8 cellular contexts compared by ENCODE assay signal in genomic region chr17:6443692-6444572, GRCh38. TPM values are rescaled to one million over a fixed set of nuclear protein-coding genes. Genes with fewer than 3 reads are reported as not detected.
DNase-seq lines count a peak whose midpoint lies in the region; TF ChIP-seq lines count a peak whose summit lies in the region.

PIMREG (plus strand) TSS chr17:6444455; CDS start chr17:6445111, 656 bp downstream.

- no peak for TF ChIP-seq POLR2A in transverse colon (IDR thresholded peaks at IDR 0.05)

- H2AFZ ChIP-seq in trophoblast cell (ENCODE audit: insufficient read depth, low read length, poor library complexity) = peak within 1 kb of the TSS; percentile 99

- in situ Hi-C loops in transverse colon (cut with MboI; ENCODE audit: low pct_ligation_motif_present in 1 of 4, low pct_unique_long_range_greater_than_20kb in 1 of 4, low sequenced_read_pairs in 3 of 4) = no loop called here

- H3K27ac ChIP-seq in cardiac muscle cell (peak within 1 kb of the TSS; percentile 16), trophoblast cell (ENCODE audit: low read depth, low read length) (peak within 1 kb of the TSS; percentile 77), transverse colon (peak within 1 kb of the TSS; percentile 69 to 78 (median 71))

- peak within 1 kb of the TSS; percentile 20 for H2BK12ac ChIP-seq in trophoblast cell (ENCODE audit: low read length)

- H3K79me2 ChIP-seq in trophoblast cell (ENCODE audit: control insufficient read depth, insufficient read depth, low read length, poor library complexity) = peaks cover 2% of the 10 kb centered on the region

- peak within 1 kb of the TSS; percentile 94 for H4K12ac ChIP-seq in trophoblast cell (ENCODE audit: low read depth, low read length)

- intact Hi-C loops in transverse colon (cut with DNase I; ENCODE audit: low total_unique reads) = no loop called here

- H3K14ac ChIP-seq in trophoblast cell (ENCODE audit: low read length) = peak within 1 kb of the TSS; percentile 90

- no peak for TF ChIP-seq EP300 in transverse colon (IDR thresholded peaks at IDR 0.05; ENCODE audit: low read depth)

- H4K8ac ChIP-seq in trophoblast cell (ENCODE audit: low read depth, low read length) = peak within 1 kb of the TSS; percentile 96

- peaks cover 5% of the 10 kb centered on the region for H3K79me1 ChIP-seq in trophoblast cell (ENCODE audit: low read length)

- H3K4me1 ChIP-seq in cardiac muscle cell (ENCODE audit: low read depth) (no peaks in the 10 kb centered on the region), trophoblast cell (ENCODE audit: control insufficient read depth in 1 of 2, insufficient read depth in 2 of 2, low read length in 2 of 2) (peaks cover 9% of the 10 kb centered on the region in 2 experiments), transverse colon (peaks cover 0 to 16% (median 14%) of the 10 kb centered on the region in 4 donors)

- H2BK120ac ChIP-seq in trophoblast cell (ENCODE audit: insufficient read depth, low read length, poor library complexity) = peak within 1 kb of the TSS; percentile 82

- peak within 1 kb of the TSS; percentile 86 for H3K18ac ChIP-seq in trophoblast cell (ENCODE audit: low read length)

- peak within 1 kb of the TSS; percentile 21 for H3K4ac ChIP-seq in trophoblast cell (ENCODE audit: low read depth, low read length)

- H3K27me3 ChIP-seq in cardiac muscle cell (no peaks in the 10 kb centered on the region), trophoblast cell (ENCODE audit: insufficient read depth, low read length) (no peaks in the 10 kb centered on the region), transverse colon (peaks cover 7% of the 10 kb centered on the region)

- peak within 1 kb of the TSS; percentile 42 for H3K9ac ChIP-seq in trophoblast cell (ENCODE audit: low read length)

- no peak for TF ChIP-seq CTCF in cardiac muscle cell (IDR thresholded peaks at IDR 0.05; ENCODE audit: low read depth, low read length)
- no peak for TF ChIP-seq CTCF in transverse colon (IDR thresholded peaks at IDR 0.05)

- no peaks in the 10 kb centered on the region for H3K36me3 ChIP-seq in cardiac muscle cell
- peaks cover 8 to 12% of the 10 kb centered on the region in 2 experiments for H3K36me3 ChIP-seq in trophoblast cell (ENCODE audit: control insufficient read depth in 1 of 2, insufficient read depth in 2 of 2, low read length in 2 of 2)
- no peaks in the 10 kb centered on the region for H3K36me3 ChIP-seq in transverse colon

- no peak within 1 kb of the TSS for H3K23ac ChIP-seq in trophoblast cell (ENCODE audit: low read length)

- no CpG with 5 or more reads among the region's 62 CpGs for WGBS in trophoblast cell (ENCODE audit: extremely low coverage, insufficient coverage, insufficient read length)
- 0 to 2% methylated on average over 1 to 56 of the region's 62 CpGs for WGBS in transverse colon (ENCODE audit: low coverage in 1 of 2), 2 donors

- peak within 1 kb of the TSS; percentile 81 for H4K91ac ChIP-seq in trophoblast cell (ENCODE audit: low read depth, low read length)

- DNase-seq in GM03348 (ENCODE audit: low spot score) = peak; percentile 100
- DNase-seq in HEK293T (ENCODE audit: extremely low spot score) = peak; percentile 94
- peak; percentile 88 for DNase-seq in NCI-H1048 (lab: John Stamatoyannopoulos, UW)
- DNase-seq in SW480 (ENCODE audit: low spot score) = peak; percentile 93
- DNase-seq in activated naive CD8-positive, alpha-beta T cell treated with anti-CD3 and anti-CD28 coated beads, Interleukin-2, amount 50 U/mL, for 16 hours (ENCODE audit: low read depth, low spot score) = peak; percentile 91
- DNase-seq in cardiac muscle cell (ENCODE audit: low read depth in 1 of 2, low spot score in 1 of 2) = peak; percentile 96 to 98
- DNase-seq in trophoblast cell = peak; percentile 50 to 61
- DNase-seq in transverse colon = peak; percentile 94

- CTCF ChIA-PET in HEK293T (lab: Yijun Ruan, JAX) = interaction anchor here (1.5 kb wide), 1 partner anchor 29 kb away, joined by 3 read pairs; no protein-coding TSS in a partner anchor

- no peak within 1 kb of the TSS for H2AK5ac ChIP-seq in trophoblast cell (ENCODE audit: low read length)

- H3K4me2 ChIP-seq in trophoblast cell (ENCODE audit: low read length) = peak within 1 kb of the TSS; percentile 95

- H3K9me3 ChIP-seq in cardiac muscle cell (ENCODE audit: low read depth) (no peaks in the 10 kb centered on the region), trophoblast cell (ENCODE audit: insufficient read depth, low read depth, low read length) (no peaks in the 10 kb centered on the region), transverse colon (no peaks in the 10 kb centered on the region)

- POLR2A ChIA-PET in HEK293T (lab: Yijun Ruan, JAX) = interaction anchor here (0.8 to 1.7 kb wide), 6 partner anchors 8 to 850 kb away, joined by 3 to 11 read pairs (median 3); no protein-coding TSS in a partner anchor

- peak within 1 kb of the TSS; percentile 38 for H3K4me3 ChIP-seq in cardiac muscle cell
- H3K4me3 ChIP-seq in trophoblast cell (ENCODE audit: low read depth, low read length) = peak within 1 kb of the TSS; percentile 76
- H3K4me3 ChIP-seq in transverse colon = peak within 1 kb of the TSS; percentile 36 to 70 (median 47)

- H2BK5ac ChIP-seq in trophoblast cell (ENCODE audit: low read depth, low read length, poor library complexity) = peak within 1 kb of the TSS; percentile 74

TF ChIP-seq in HEK293T, 16 proteins besides CTCF, POLR2A, EP300 and RAD21:
- no peak for TF ChIP-seq TARDBP (IDR thresholded peaks at IDR 0.05)
- TF ChIP-seq BHLHE40 (IDR thresholded peaks at IDR 0.05; ENCODE audit: borderline replicate concordance) = no peak
- no peak for TF ChIP-seq ELF4 (IDR thresholded peaks at IDR 0.05)
- TF ChIP-seq FOXM1 (IDR thresholded peaks at IDR 0.05; ENCODE audit: borderline replicate concordance) = peak; percentile 39; the same call in 1 of the 2 replicates
- TF ChIP-seq SP1 (IDR thresholded peaks at IDR 0.05) = no peak
- TF ChIP-seq HDGF (IDR thresholded peaks at IDR 0.05; ENCODE audit: borderline replicate concordance) = no peak
- no peak for TF ChIP-seq CTBP1 (IDR thresholded peaks at IDR 0.05; ENCODE audit: borderline replicate concordance)
- TF ChIP-seq NFRKB (IDR thresholded peaks at IDR 0.05) = no peak
- no peak for TF ChIP-seq FOXA1 (IDR thresholded peaks at IDR 0.05)
- TF ChIP-seq ARNT (IDR thresholded peaks at IDR 0.05) = no peak
- no peak for TF ChIP-seq LEF1 (IDR thresholded peaks at IDR 0.05; ENCODE audit: borderline replicate concordance)
- no peak for TF ChIP-seq FOXK2 (IDR thresholded peaks at IDR 0.05)
- no peak for TF ChIP-seq SUZ12 (IDR thresholded peaks at IDR 0.05)
- no peak for TF ChIP-seq PKNOX1 (IDR thresholded peaks at IDR 0.05)
- no peak for TF ChIP-seq ZNF384 (IDR thresholded peaks at IDR 0.05)
- peak; percentile 97 for TF ChIP-seq L3MBTL2 (conservative IDR thresholded peaks at IDR 0.05)

RNA-seq across cellular contexts. Expression of gene PIMREG, which starts in this region (rescaled TPM):
- total RNA-seq in cardiac muscle cell (10.3 and 70.6 TPM in 2 replicates), transverse colon (1 to 10 TPM in 1 of 4 donors, under 1 TPM in 2, not detected in 1; 0.41 to 8.4 (median 0.79) TPM)
- 11.3 and 65.2 TPM in 2 replicates for polyA plus RNA-seq in cardiac muscle cell
- 8.2 and 8.4 TPM in 2 replicates for polyA plus RNA-seq in trophoblast cell (2013)

Comparison
In these comparisons a context has a peak if more than half of its experiments do, and no peak if none do; other contexts are left out.
1. Peak in every context shown above with its lines: DNase-seq, H3K4me3 ChIP-seq and H3K27ac ChIP-seq.
2. H3K27ac ChIP-seq: peak in every context shown above with its lines; median percentile 77 in trophoblast cell; 71 in transverse colon; 16 in cardiac muscle cell.